Comparison of ENCODE assay signal across 20 cellular contexts in the genomic region with DNA sequence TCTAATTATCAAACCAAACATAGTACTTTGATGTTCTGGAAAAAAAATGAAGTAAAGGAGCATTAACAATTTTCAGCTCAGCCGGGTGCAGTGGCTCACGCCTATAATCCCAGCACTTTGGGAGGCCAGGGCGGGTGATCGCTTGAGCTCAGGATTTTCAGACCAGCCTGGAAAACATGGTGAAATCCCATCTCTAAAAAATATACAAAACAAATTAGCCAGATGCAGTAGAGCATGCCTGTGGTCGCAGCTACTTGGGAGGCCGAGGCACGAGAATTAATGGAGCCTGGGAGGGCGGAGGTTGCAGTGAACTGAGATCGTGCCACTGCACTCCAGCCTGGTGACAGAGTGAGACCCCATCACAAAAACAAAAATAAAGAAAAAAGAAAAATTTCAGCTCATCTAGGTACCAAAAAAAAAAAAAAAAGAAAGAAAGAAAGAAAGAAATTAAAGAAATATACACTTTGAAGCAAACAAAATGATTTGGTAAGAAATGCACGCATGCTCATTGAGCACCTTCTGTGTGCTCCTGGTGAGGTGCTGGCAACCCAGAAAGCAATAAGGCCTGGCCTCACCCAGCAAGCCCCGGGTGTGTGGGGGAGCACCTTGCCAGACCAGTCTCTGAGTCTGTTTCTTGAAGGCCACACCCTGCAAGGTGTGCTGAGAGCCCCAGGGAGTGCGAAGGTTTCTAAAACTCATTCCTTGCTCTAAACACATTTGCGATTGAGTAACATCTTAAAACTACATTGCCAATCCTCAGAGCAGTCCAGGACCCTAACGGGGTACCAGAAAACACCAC.
DNase-seq lines count a peak whose midpoint lies in the region; ATAC-seq and TF ChIP-seq lines count a peak whose summit lies in the region.
"Had no signal": no experiment of that assay in that cellular context is flagged by ENCODE, and none has a peak within 500 bp of the region (broad histone marks: within the 10 kb centered on the region; RNA-seq: fewer than 3 reads in every experiment).

No MANE protein-coding gene starts in this region.

- H3K27me3 ChIP-seq in SJCRH30: no peaks in the 10 kb centered on the region; the same call in 1 of the 2 replicates
- no peaks in the 10 kb centered on the region for H3K27me3 ChIP-seq in esophagus (ENCODE audit: control insufficient read depth in 1 of 2, insufficient read depth in 2 of 2, low read length in 2 of 2)
- H3K27me3 ChIP-seq: adrenal gland, right lobe of liver had no signal

- H3K4me1 ChIP-seq in SJCRH30 (peaks cover 4% of the 10 kb centered on the region; the same call in 1 of the 2 replicates), esophagus (ENCODE audit: control insufficient read depth in 2 of 2, insufficient read depth in 2 of 2, low read length in 1 of 2) (peaks cover 5 to 18% of the 10 kb centered on the region in 2 donors), mucosa of descending colon (ENCODE audit: low read depth) (peaks cover 9% of the 10 kb centered on the region)
- H3K4me1 ChIP-seq: adrenal gland, right lobe of liver had no signal

- no peaks in the 10 kb centered on the region for H3K36me3 ChIP-seq in SJCRH30
- no peaks in the 10 kb centered on the region for H3K36me3 ChIP-seq in esophagus (ENCODE audit: control insufficient read depth in 2 of 2, insufficient read depth in 2 of 2, low read length in 1 of 2)
- H3K36me3 ChIP-seq in mucosa of descending colon (ENCODE audit: low read depth): no peaks in the 10 kb centered on the region
- H3K36me3 ChIP-seq: adrenal gland, right lobe of liver had no signal

- ATAC-seq in mucosa of descending colon (peak; percentile 87), GM19455 (IDR thresholded peaks at IDR 0.05; ENCODE audit: unreplicated experiment) (no peak), GM19452 (IDR thresholded peaks at IDR 0.05; ENCODE audit: unreplicated experiment) (no peak)
- ATAC-seq: activated T-helper 17 cell treated with anti-CD3 and anti-CD28 coated beads, Interleukin-2, amount 50 U/mL, for 72 hours; stimulated activated naive CD8-positive, alpha-beta T cell treated with anti-CD3 and anti-CD28 coated beads, Interleukin-15, Interleukin-2, amounts not matched to agents 100 U/mL and 50 U/mL, for 24 hours had no signal

- DNase-seq in SJCRH30 (peak; percentile 47 to 57), mucosa of descending colon (peak; percentile 88 to 92 (median 90)), ureter (ENCODE audit: low spot score) (peak; percentile 88), MV-4-11 (lab: John Stamatoyannopoulos, UW) (no peak)
- DNase-seq: activated CD4-positive, CD25-positive, alpha-beta regulatory T cell treated with anti-CD3 and anti-CD28 coated beads, Interleukin-2, amount 50 U/mL, for 72 hours; adrenal gland; effector CD8-positive, alpha-beta T cell; hippocampal formation; kidney glomerular epithelial cell; NCI-H1048; NCI-H2029; NCI-H510A; right lobe of liver; stimulated activated naive CD8-positive, alpha-beta T cell treated with anti-CD3 and anti-CD28 coated beads, Interleukin-15, Interleukin-2, amounts not matched to agents 100 U/mL and 50 U/mL, for 24 hours had no signal

- no peak overlapping the region for H3K4me3 ChIP-seq in SJCRH30
- no peak overlapping the region for H3K4me3 ChIP-seq in esophagus (ENCODE audit: low read depth in 1 of 2, low read length in 2 of 2)
- no peak overlapping the region for H3K4me3 ChIP-seq in mucosa of descending colon
- H3K4me3 ChIP-seq: adrenal gland, right lobe of liver, SK-N-MC had no signal

- WGBS in esophagus, 2 donors: 52 to 55% methylated on average over 14 of the region's 14 CpGs

- intact Hi-C loops in mucosa of descending colon (cut with DNase I, micrococcal nuclease): no loop called here

- H3K9me3 ChIP-seq in SJCRH30 (replicated peaks): no peaks in the 10 kb centered on the region
- no peaks in the 10 kb centered on the region for H3K9me3 ChIP-seq in esophagus (ENCODE audit: control insufficient read depth in 2 of 2, insufficient read depth in 1 of 2, low read depth in 1 of 2, low read length in 1 of 2)
- no peaks in the 10 kb centered on the region for H3K9me3 ChIP-seq in mucosa of descending colon
- H3K9me3 ChIP-seq: adrenal gland, right lobe of liver had no signal

- H3K27ac ChIP-seq in SJCRH30: no peak overlapping the region
- peak overlapping the region; percentile 85 to 90 for H3K27ac ChIP-seq in esophagus (ENCODE audit: low read depth in 2 of 2, low read length in 1 of 2)
- H3K27ac ChIP-seq: adrenal gland, HL-60, right lobe of liver, SK-N-MC had no signal

- TF ChIP-seq CTCF in mucosa of descending colon (IDR thresholded peaks at IDR 0.05): no peak
